Comparison of ENCODE assay signal across 9 cellular contexts in the genomic region with DNA sequence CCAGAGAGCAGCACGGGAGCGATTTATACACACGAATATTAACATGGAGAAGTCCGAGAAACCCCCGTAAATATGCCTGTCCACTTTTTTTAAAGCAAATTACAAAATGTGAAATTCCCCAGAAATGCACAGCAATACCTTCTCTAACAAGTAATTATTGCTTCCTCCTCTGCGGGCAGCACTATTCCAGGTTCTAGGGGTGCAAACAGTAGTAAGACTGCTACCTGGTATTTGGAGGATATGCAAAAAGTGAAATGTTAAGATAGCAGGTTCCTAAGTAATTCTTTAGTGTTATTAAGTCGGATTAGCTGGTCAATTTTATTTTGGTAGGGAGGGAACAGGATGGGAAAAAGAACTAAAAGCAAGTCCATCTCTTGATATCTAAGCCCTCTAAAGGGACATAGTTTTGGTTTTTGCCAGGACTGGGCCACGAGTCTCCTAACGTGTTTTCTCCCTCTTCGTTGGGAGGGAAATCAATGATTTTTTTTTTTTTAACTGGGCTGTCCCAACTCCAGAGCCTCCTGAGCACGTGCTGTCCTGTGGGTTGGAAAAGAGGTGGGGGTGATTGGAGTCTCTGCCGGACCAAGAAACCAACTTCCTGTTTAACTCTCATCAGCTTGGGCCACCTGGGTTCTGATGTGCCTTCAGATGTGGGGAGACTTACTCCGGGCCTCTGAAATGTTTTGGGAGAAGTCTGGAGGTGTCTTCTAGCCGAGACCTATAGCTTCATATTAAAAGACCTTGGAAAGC. TPM values are rescaled to one million over a fixed set of nuclear protein-coding genes. Genes with fewer than 3 reads are reported as not detected.
DNase-seq lines count a peak whose midpoint lies in the region; ATAC-seq, FAIRE-seq and TF ChIP-seq lines count a peak whose summit lies in the region.
"Had no signal": no experiment of that assay in that cellular context is flagged by ENCODE, and none has a peak within 500 bp of the region (broad histone marks: within the 10 kb centered on the region; RNA-seq: fewer than 3 reads in every experiment).

No MANE protein-coding gene starts in this region.

- no peak for ATAC-seq in activated naive CD8-positive, alpha-beta T cell treated with anti-CD3 and anti-CD28 coated beads, Interleukin-2, amount 10 ng/mL, durations not matched to agents 7 days and 5 days (ENCODE audit: low read depth)

- H3K27me3 ChIP-seq in BLaER1: no peaks in the 10 kb centered on the region
- H3K27me3 ChIP-seq in HUES6 (ENCODE audit: control insufficient read depth, insufficient read depth, low read length): no peaks in the 10 kb centered on the region
- H3K27me3 ChIP-seq: cardiac muscle cell had no signal

- POLR2A ChIA-PET in activated naive CD8-positive, alpha-beta T cell treated with anti-CD3 and anti-CD28 coated beads, Interleukin-2, amount 10 ng/mL, durations not matched to agents 7 days and 5 days (lab: Charles Lee): interaction anchor here (0.7 to 8.2 kb wide), 7 partner anchors 10 to 549 kb away, joined by 3 to 208 read pairs (median 6); no protein-coding TSS in a partner anchor

- DNase-seq in activated naive CD8-positive, alpha-beta T cell treated with anti-CD3 and anti-CD28 coated beads, Interleukin-2, amount 10 ng/mL, durations not matched to agents 7 days and 5 days: no peak
- DNase-seq in mesothelial cell of epicardium (ENCODE audit: low spot score in 2 of 2, unreplicated experiment in 2 of 2): no peak
- no peak for DNase-seq in stimulated activated naive CD4-positive, alpha-beta T cell treated with Interleukin-2 at 50 U/mL for 16 hours (lab: John Stamatoyannopoulos, UW)
- DNase-seq in HTR-8/SVneo (ENCODE audit: insufficient read length, low spot score): no peak
- no peak for DNase-seq in NCI-H226
- DNase-seq in activated CD4-positive, alpha-beta T cell treated with anti-CD3 and anti-CD28 coated beads, Interleukin-2, amount 50 U/mL, for 4 hours: no peak

- H3K9me3 Mint-ChIP-seq in activated naive CD8-positive, alpha-beta T cell treated with anti-CD3 and anti-CD28 coated beads, Interleukin-2, amount 10 ng/mL, durations not matched to agents 7 days and 5 days: no peaks in the 10 kb centered on the region
- no peaks in the 10 kb centered on the region for H3K9me3 Mint-ChIP-seq in mesothelial cell of epicardium

- H3K27ac Mint-ChIP-seq in activated naive CD8-positive, alpha-beta T cell treated with anti-CD3 and anti-CD28 coated beads, Interleukin-2, amount 10 ng/mL, durations not matched to agents 7 days and 5 days: peak overlapping the region; percentile 80
- H3K27ac Mint-ChIP-seq in mesothelial cell of epicardium: peak overlapping the region; percentile 83

- H3K36me3 ChIP-seq in BLaER1 (peaks cover 23% of the 10 kb centered on the region), HUES6 (ENCODE audit: control insufficient read depth, insufficient read depth, low read length) (peaks cover 22% of the 10 kb centered on the region)

- H3K4me2 ChIP-seq in BLaER1: peak overlapping the region; percentile 90

- peaks cover 30% of the 10 kb centered on the region for H3K36me3 Mint-ChIP-seq in activated naive CD8-positive, alpha-beta T cell treated with anti-CD3 and anti-CD28 coated beads, Interleukin-2, amount 10 ng/mL, durations not matched to agents 7 days and 5 days
- peaks cover 3% of the 10 kb centered on the region for H3K36me3 Mint-ChIP-seq in mesothelial cell of epicardium

- H3K9me3 ChIP-seq in BLaER1: no peaks in the 10 kb centered on the region
- H3K9me3 ChIP-seq in HUES6 (ENCODE audit: control insufficient read depth, insufficient read depth, low read depth, low read length): no peaks in the 10 kb centered on the region

- TF ChIP-seq CTCF in mesothelial cell of epicardium (IDR thresholded peaks at IDR 0.05; ENCODE audit: unreplicated experiment): no peak

- peak overlapping the region; percentile 100 for H3K9ac ChIP-seq in BLaER1
- H3K9ac ChIP-seq in HUES6 (ENCODE audit: low read length): no peak overlapping the region

- no peaks in the 10 kb centered on the region for H3K27me3 Mint-ChIP-seq in activated naive CD8-positive, alpha-beta T cell treated with anti-CD3 and anti-CD28 coated beads, Interleukin-2, amount 10 ng/mL, durations not matched to agents 7 days and 5 days
- H3K27me3 Mint-ChIP-seq in mesothelial cell of epicardium (ENCODE audit: low read depth): no peaks in the 10 kb centered on the region

- no peak for FAIRE-seq in HTR-8/SVneo (lab: Jason Lieb, UNC)

- H3K4me3 ChIP-seq in BLaER1 (peak overlapping the region; percentile 97), HUES6 (ENCODE audit: low read depth, low read length) (peak overlapping the region; percentile 31)

- H3K27ac ChIP-seq in BLaER1 (peak overlapping the region; percentile 99), HUES6 (ENCODE audit: low read depth, low read length) (no peak overlapping the region)

- H3K4me1 Mint-ChIP-seq in activated naive CD8-positive, alpha-beta T cell treated with anti-CD3 and anti-CD28 coated beads, Interleukin-2, amount 10 ng/mL, durations not matched to agents 7 days and 5 days: peaks cover 27% of the 10 kb centered on the region
- H3K4me1 Mint-ChIP-seq in mesothelial cell of epicardium: peaks cover 26% of the 10 kb centered on the region

- peaks cover 71% of the 10 kb centered on the region for H3K4me1 ChIP-seq in BLaER1
- H3K4me1 ChIP-seq in HUES6 (ENCODE audit: control insufficient read depth, insufficient read depth, low read length): peaks cover 14% of the 10 kb centered on the region

- peaks cover 29% of the 10 kb centered on the region for H4K20me1 ChIP-seq in BLaER1

- H3K4me3 Mint-ChIP-seq in activated naive CD8-positive, alpha-beta T cell treated with anti-CD3 and anti-CD28 coated beads, Interleukin-2, amount 10 ng/mL, durations not matched to agents 7 days and 5 days: peak overlapping the region; percentile 80
- peak overlapping the region; percentile 50 for H3K4me3 Mint-ChIP-seq in mesothelial cell of epicardium

RNA-seq across cellular contexts. Expression of a gene that starts 1.7 kb away (rescaled TPM):
- total RNA-seq in activated naive CD8-positive, alpha-beta T cell treated with anti-CD3 and anti-CD28 coated beads, Interleukin-2, amount 10 ng/mL, durations not matched to agents 7 days and 5 days: 100 to 1,000 TPM; 178 to 179 TPM
- 71.9 to 73.1 TPM (median 72.7 TPM) in 3 replicates for total RNA-seq in mesothelial cell of epicardium

RNA-seq across cellular contexts. Expression of a gene that starts 29.5 kb away (rescaled TPM):
- total RNA-seq in activated naive CD8-positive, alpha-beta T cell treated with anti-CD3 and anti-CD28 coated beads, Interleukin-2, amount 10 ng/mL, durations not matched to agents 7 days and 5 days: 10 to 100 TPM; 27.8 to 28.0 TPM
- total RNA-seq in mesothelial cell of epicardium: 22.4 to 22.9 TPM (median 22.8 TPM) in 3 replicates
